ENCODE assay signal across 23 cellular contexts in the genomic region with DNA sequence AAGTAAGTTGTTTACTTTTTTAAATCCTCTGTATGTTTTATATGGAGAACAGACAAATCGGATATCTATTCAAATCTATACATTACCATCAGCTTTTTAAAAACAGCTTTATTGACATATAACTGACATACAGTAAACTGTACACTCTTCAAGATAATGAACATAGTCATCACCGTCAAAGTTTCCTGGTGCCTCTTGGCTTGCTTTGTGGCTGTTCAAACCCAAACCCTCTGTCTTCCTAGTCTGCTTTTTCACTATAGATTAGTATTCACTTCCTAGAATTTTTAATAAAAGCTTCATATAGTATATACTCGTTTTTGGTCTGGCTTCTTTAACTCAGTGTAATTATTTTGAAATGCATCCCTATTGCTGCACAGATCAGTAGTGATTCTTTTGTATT. TPM values are rescaled to one million over a fixed set of nuclear protein-coding genes. Genes with fewer than 3 reads are reported as not detected.
DNase-seq lines count a peak whose midpoint lies in the region; ATAC-seq and TF ChIP-seq lines count a peak whose summit lies in the region.
"Had no signal": no experiment of that assay in that cellular context is flagged by ENCODE, and none has a peak within 500 bp of the region (broad histone marks: within the 10 kb centered on the region; RNA-seq: fewer than 3 reads in every experiment).

No MANE protein-coding gene starts in this region.

- no peak overlapping the region for H3K4me3 ChIP-seq in osteoblast (ENCODE audit: insufficient read depth, low read length)
- H3K4me3 ChIP-seq in aorta (ENCODE audit: low read length in 2 of 2): no peak overlapping the region
- H3K4me3 ChIP-seq: GM12878, PC-9, SJSA1 had no signal

- no peaks in the 10 kb centered on the region for H4K20me1 ChIP-seq in osteoblast (ENCODE audit: insufficient read depth, low read length)

- no peaks in the 10 kb centered on the region for H3K27me3 Mint-ChIP-seq in activated T-helper 17 cell treated with anti-CD3 and anti-CD28 coated beads, Interleukin-2, amount 50 U/mL, for 72 hours
- H3K27me3 Mint-ChIP-seq: CD8-positive, alpha-beta memory T cell had no signal

- H3K4me2 ChIP-seq in osteoblast (ENCODE audit: insufficient read depth, low read length): no peak overlapping the region
- H3K4me2 ChIP-seq: KMS-11, PC-9 had no signal

- intact Hi-C loops in aorta (cut with DNase I): no loop called here

- H3K27ac ChIP-seq in osteoblast (ENCODE audit: low read depth, low read length): no peak overlapping the region
- no peak overlapping the region for H3K27ac ChIP-seq in aorta (ENCODE audit: low read depth in 1 of 2, low read length in 2 of 2)
- H3K27ac ChIP-seq: KMS-11, PC-9, SJSA1 had no signal

- peaks cover 15% of the 10 kb centered on the region for H3K9me3 ChIP-seq in osteoblast (ENCODE audit: low read depth, low read length)
- H3K9me3 ChIP-seq in aorta (ENCODE audit: control insufficient read depth, low read length): no peaks in the 10 kb centered on the region
- H3K9me3 ChIP-seq: SJSA1 had no signal

- no peaks in the 10 kb centered on the region for H3K79me2 ChIP-seq in osteoblast (ENCODE audit: insufficient read depth, low read length)

- H3K4me1 ChIP-seq in osteoblast (ENCODE audit: insufficient read depth, low read length): no peaks in the 10 kb centered on the region
- no peaks in the 10 kb centered on the region for H3K4me1 ChIP-seq in aorta (ENCODE audit: control insufficient read depth in 1 of 2, insufficient read depth in 2 of 2, low read length in 2 of 2)
- H3K4me1 ChIP-seq: SJSA1 had no signal

- H2AFZ ChIP-seq in osteoblast (ENCODE audit: low read length): no peak overlapping the region
- H2AFZ ChIP-seq: PC-9 had no signal

- no peaks in the 10 kb centered on the region for H3K36me3 Mint-ChIP-seq in activated T-helper 17 cell treated with anti-CD3 and anti-CD28 coated beads, Interleukin-2, amount 50 U/mL, for 72 hours (ENCODE audit: low read depth)
- H3K36me3 Mint-ChIP-seq: CD8-positive, alpha-beta memory T cell had no signal

- no peak overlapping the region for H3K4me3 Mint-ChIP-seq in activated T-helper 17 cell treated with anti-CD3 and anti-CD28 coated beads, Interleukin-2, amount 50 U/mL, for 72 hours
- H3K4me3 Mint-ChIP-seq: CD8-positive, alpha-beta memory T cell had no signal

- H3K4me1 Mint-ChIP-seq in activated T-helper 17 cell treated with anti-CD3 and anti-CD28 coated beads, Interleukin-2, amount 50 U/mL, for 72 hours: no peaks in the 10 kb centered on the region
- H3K4me1 Mint-ChIP-seq: CD8-positive, alpha-beta memory T cell had no signal

- no peaks in the 10 kb centered on the region for H3K27me3 ChIP-seq in osteoblast (ENCODE audit: insufficient read depth, low read length)
- no peaks in the 10 kb centered on the region for H3K27me3 ChIP-seq in aorta (ENCODE audit: control insufficient read depth in 1 of 2, insufficient read depth in 2 of 2, low read length in 1 of 2)
- H3K27me3 ChIP-seq: SJSA1 had no signal

- H3K36me3 ChIP-seq in osteoblast (ENCODE audit: insufficient read depth, low read length) (no peaks in the 10 kb centered on the region), aorta (ENCODE audit: control insufficient read depth in 1 of 2, insufficient read depth in 2 of 2, low read length in 1 of 2) (no peaks in the 10 kb centered on the region)
- H3K36me3 ChIP-seq: SJSA1 had no signal

- no peak for TF ChIP-seq CTCF in osteoblast (IDR thresholded peaks at IDR 0.05; ENCODE audit: extremely low read depth, low read depth, low read length)

- WGBS in aorta, 2 donors: 34 to 37% methylated on average over 3 of the region's 3 CpGs

- DNase-seq in osteoblast (ENCODE audit: insufficient read length, low spot score, missing footprints) (peak; percentile 63), aorta (no peak), T-helper 9 cell (no peak)
- DNase-seq in activated naive CD4-positive, alpha-beta T cell treated with Interleukin-2 at 50 U/mL for 16 hours: no peak
- DNase-seq: ACHN; C1 segment of cervical spinal cord; CD8-positive, alpha-beta memory T cell; DMS53; EL; GOT3; NCI-H1436; NCI-H1930; NCI-H345; NCI-H524 treated with DMSO at 0.1 percent for 48 hours; PC-9 had no signal

- ATAC-seq in activated T-helper 17 cell treated with anti-CD3 and anti-CD28 coated beads, Interleukin-2, amount 50 U/mL, for 72 hours (replicated peaks): peak; percentile 20
- ATAC-seq in esophagus mucosa (peak; percentile 9), aorta (ENCODE audit: low FRiP score) (peak; percentile 0), HG03159 (IDR thresholded peaks at IDR 0.05; ENCODE audit: unreplicated experiment) (no peak)
- ATAC-seq: GM12878 had no signal

- no peaks in the 10 kb centered on the region for H3K9me3 Mint-ChIP-seq in activated T-helper 17 cell treated with anti-CD3 and anti-CD28 coated beads, Interleukin-2, amount 50 U/mL, for 72 hours
- H3K9me3 Mint-ChIP-seq: CD8-positive, alpha-beta memory T cell had no signal

- no peak overlapping the region for H3K27ac Mint-ChIP-seq in activated T-helper 17 cell treated with anti-CD3 and anti-CD28 coated beads, Interleukin-2, amount 50 U/mL, for 72 hours
- H3K27ac Mint-ChIP-seq: CD8-positive, alpha-beta memory T cell had no signal

RNA-seq across cellular contexts. Expression of gene TPTE, which starts 56.4 kb away (rescaled TPM):
- not detected for total RNA-seq in activated T-helper 17 cell treated with anti-CD3 and anti-CD28 coated beads, Interleukin-2, amount 50 U/mL, for 72 hours
- total RNA-seq in esophagus mucosa (not detected), osteoblast (not detected in 2 replicates), aorta (not detected)
- polyA plus RNA-seq in aorta: under 1 TPM in 1 of 2 donors, not detected in 1; 0.08 TPM
- total RNA-seq: CD8-positive, alpha-beta memory T cell; GM12878; HepG2; M059J; PC-9; SJSA1 had no signal
- polyA plus RNA-seq: CD8-positive, alpha-beta memory T cell; HepG2 had no signal
